Comparison of ENCODE assay signal across 1 cellular context in the genomic region with DNA sequence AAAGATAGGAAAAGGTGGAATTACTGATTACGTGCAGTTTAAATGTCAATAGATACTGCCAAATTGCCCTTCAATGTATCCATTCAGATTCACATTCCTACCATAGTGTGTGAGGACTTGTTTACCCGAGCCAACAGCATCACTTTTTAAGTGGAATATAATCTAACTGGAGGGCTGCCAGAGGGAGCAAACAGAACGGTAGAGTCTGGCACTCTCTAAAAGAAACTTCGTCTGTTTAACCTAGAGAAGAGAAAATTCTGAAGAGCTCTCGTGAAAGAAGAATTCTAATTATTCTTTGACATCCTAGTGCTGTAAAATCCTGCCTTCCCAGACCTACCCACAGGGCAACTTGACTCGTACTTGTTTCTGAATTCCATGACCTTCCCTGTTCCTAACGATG.
TF ChIP-seq lines count a peak whose summit lies in the region.

No MANE protein-coding gene starts in this region.

TF ChIP-seq in SK-N-SH treated with all-trans-retinoic acid at 6 μM for 48 hours, 23 proteins besides CTCF, POLR2A, EP300 and RAD21 (continued from another document):
- TF ChIP-seq, protein P1, sequence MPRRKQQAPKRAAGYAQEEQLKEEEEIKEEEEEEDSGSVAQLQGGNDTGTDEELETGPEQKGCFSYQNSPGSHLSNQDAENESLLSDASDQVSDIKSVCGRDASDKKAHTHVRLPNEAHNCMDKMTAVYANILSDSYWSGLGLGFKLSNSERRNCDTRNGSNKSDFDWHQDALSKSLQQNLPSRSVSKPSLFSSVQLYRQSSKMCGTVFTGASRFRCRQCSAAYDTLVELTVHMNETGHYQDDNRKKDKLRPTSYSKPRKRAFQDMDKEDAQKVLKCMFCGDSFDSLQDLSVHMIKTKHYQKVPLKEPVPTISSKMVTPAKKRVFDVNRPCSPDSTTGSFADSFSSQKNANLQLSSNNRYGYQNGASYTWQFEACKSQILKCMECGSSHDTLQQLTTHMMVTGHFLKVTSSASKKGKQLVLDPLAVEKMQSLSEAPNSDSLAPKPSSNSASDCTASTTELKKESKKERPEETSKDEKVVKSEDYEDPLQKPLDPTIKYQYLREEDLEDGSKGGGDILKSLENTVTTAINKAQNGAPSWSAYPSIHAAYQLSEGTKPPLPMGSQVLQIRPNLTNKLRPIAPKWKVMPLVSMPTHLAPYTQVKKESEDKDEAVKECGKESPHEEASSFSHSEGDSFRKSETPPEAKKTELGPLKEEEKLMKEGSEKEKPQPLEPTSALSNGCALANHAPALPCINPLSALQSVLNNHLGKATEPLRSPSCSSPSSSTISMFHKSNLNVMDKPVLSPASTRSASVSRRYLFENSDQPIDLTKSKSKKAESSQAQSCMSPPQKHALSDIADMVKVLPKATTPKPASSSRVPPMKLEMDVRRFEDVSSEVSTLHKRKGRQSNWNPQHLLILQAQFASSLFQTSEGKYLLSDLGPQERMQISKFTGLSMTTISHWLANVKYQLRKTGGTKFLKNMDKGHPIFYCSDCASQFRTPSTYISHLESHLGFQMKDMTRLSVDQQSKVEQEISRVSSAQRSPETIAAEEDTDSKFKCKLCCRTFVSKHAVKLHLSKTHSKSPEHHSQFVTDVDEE (CRISPR knock-in tag; IDR thresholded peaks at IDR 0.05) = no peak
- TF ChIP-seq TCF4 (CRISPR knock-in tag; IDR thresholded peaks at IDR 0.05; ENCODE audit: borderline replicate concordance) = no peak
- TF ChIP-seq ESRRG (CRISPR knock-in tag; IDR thresholded peaks at IDR 0.05) = no peak
- TF ChIP-seq ZNF565 (CRISPR knock-in tag; conservative IDR thresholded peaks at IDR 0.05; ENCODE audit: low read depth) = no peak
- TF ChIP-seq ZC3H10 (CRISPR knock-in tag; IDR thresholded peaks at IDR 0.05) = no peak
- TF ChIP-seq ARNTL (CRISPR knock-in tag; IDR thresholded peaks at IDR 0.05; ENCODE audit: borderline replicate concordance, low read depth) = no peak
- no peak for TF ChIP-seq CSDC2 (CRISPR knock-in tag; IDR thresholded peaks at IDR 0.05)
- no peak for TF ChIP-seq ZFP3 (CRISPR knock-in tag; IDR thresholded peaks at IDR 0.05)
- TF ChIP-seq ZNF70 (CRISPR knock-in tag; IDR thresholded peaks at IDR 0.05) = no peak
- TF ChIP-seq OSR1 (CRISPR knock-in tag; IDR thresholded peaks at IDR 0.05) = no peak
